In genomic region chr1:45370575-45370974, GRCh38 we compare ENCODE assay signal across 12 cellular contexts. TPM values are rescaled to one million over a fixed set of nuclear protein-coding genes. Genes with fewer than 3 reads are reported as not detected.
DNase-seq lines count a peak whose midpoint lies in the region; ATAC-seq and TF ChIP-seq lines count a peak whose summit lies in the region.
"Had no signal": no experiment of that assay in that cellular context is flagged by ENCODE, and none has a peak within 500 bp of the region (broad histone marks: within the 10 kb centered on the region; RNA-seq: fewer than 3 reads in every experiment).

No MANE protein-coding gene starts in this region.

- CTCF ChIA-PET in GM10248 (lab: Yijun Ruan, JAX): interaction anchor here (0.9 to 2.6 kb wide), 5 partner anchors 10 to 123 kb away, joined by 3 to 18 read pairs (median 4); no protein-coding TSS in a partner anchor

- no peak for TF ChIP-seq CTCF in GM10248 (IDR thresholded peaks at IDR 0.05; ENCODE audit: control extremely low read depth, extremely low read depth, low read depth, missing control alignments)

- ATAC-seq in GM19043 (IDR thresholded peaks at IDR 0.05; ENCODE audit: low read depth, unreplicated experiment): peak; percentile 75
- ATAC-seq in GM21723 (IDR thresholded peaks at IDR 0.05; ENCODE audit: unreplicated experiment): peak; percentile 74
- ATAC-seq in HG03342 (IDR thresholded peaks at IDR 0.05; ENCODE audit: unreplicated experiment): peak; percentile 82
- ATAC-seq in left colon: no peak

- POLR2A ChIA-PET in GM10248 (lab: Yijun Ruan, JAX): interaction anchor here (0.6 kb wide), 1 partner anchor 67 kb away, joined by 3 read pairs; no protein-coding TSS in a partner anchor

- TF ChIP-seq POLR2A in erythroblast (IDR thresholded peaks at IDR 0.05; ENCODE audit: low read length): no peak

- DNase-seq in GM10248 (ENCODE audit: extremely low spot score) (peak; percentile 38), NCI-H187 treated with DMSO at 0.1 percent for 48 hours (lab: John Stamatoyannopoulos, UW) (no peak), GDM1 (lab: John Stamatoyannopoulos, UW) (no peak), erythroblast (lab: John Stamatoyannopoulos, UW) (no peak), left colon (no peak)
- DNase-seq: activated CD4-positive, alpha-beta T cell treated with anti-CD3 and anti-CD28 coated beads, Interleukin-2, amount 50 U/mL, for 48 hours; amygdala; Karpas-422; kidney glomerular epithelial cell had no signal

- intact Hi-C loops in left colon (cut with DNase I, micrococcal nuclease): no loop called here

RNA-seq across cellular contexts. Expression of gene MUTYH, which starts 30.3 kb away (rescaled TPM):
- total RNA-seq in left colon: 10 to 100 TPM; 28.1 to 29.1 TPM

RNA-seq across cellular contexts. Expression of gene TOE1, which starts 30.6 kb away (rescaled TPM):
- 10 to 100 TPM in 1 of 2 donors, 1 to 10 TPM in 1; 9.5 to 12.6 TPM for total RNA-seq in left colon

RNA-seq across cellular contexts. Expression of gene HPDL, which starts 43.9 kb away (rescaled TPM):
- 10 to 100 TPM in 1 of 2 donors, 1 to 10 TPM in 1; 3.6 to 11.4 TPM for total RNA-seq in left colon
